1 cellular context compared by ENCODE assay signal in the genomic region with DNA sequence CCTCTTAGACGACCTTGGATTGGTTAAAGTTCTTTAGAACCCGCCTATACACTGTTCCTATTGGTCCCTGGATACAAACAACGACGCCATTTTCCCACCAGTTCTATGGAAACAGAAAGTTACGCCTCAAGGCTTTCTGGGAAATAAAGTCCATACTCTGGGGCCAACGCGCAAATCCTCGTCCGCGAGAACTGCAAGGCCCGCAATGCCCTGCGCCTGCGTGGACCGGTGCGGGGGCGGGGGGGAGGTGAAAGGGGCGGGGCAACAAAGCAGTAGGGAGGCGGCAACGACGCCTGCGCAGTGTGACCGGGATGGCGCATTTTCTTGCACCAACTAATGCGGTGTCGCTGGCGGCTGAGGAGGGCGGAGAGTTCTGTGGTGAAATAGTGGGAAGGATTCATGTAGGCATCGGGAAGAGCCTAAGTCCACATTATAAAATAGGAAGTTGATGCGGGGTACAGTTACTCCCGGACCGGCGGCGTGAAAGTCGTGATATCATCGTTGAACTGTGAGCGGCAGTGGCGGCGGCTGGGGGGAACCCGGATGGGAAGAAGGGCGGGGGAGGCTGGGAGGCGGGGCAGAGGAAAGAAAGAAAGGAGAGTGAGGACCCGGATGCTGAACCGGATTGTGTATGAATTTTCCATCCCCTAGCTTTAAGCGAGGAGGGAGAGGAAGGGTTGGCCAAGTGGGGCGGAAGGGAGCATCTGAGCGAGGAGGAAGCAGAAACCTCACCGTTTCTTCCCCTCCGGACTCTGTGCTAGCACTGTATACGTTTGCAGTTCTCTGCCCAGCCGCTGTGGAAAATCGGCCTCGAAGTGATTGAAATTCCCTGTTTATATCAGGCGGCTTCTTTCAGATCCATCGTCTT.
TF ChIP-seq lines count a peak whose summit lies in the region.

A gene (plus strand): TSS at position 300 of the 868 bp plus-strand sequence. CDS start 6,695 bp downstream, outside the sequence.

TF ChIP-seq in HepG2, 621 proteins besides CTCF, POLR2A, EP300 and RAD21 (continued from another document and continues in another):
- TF ChIP-seq, protein P1, sequence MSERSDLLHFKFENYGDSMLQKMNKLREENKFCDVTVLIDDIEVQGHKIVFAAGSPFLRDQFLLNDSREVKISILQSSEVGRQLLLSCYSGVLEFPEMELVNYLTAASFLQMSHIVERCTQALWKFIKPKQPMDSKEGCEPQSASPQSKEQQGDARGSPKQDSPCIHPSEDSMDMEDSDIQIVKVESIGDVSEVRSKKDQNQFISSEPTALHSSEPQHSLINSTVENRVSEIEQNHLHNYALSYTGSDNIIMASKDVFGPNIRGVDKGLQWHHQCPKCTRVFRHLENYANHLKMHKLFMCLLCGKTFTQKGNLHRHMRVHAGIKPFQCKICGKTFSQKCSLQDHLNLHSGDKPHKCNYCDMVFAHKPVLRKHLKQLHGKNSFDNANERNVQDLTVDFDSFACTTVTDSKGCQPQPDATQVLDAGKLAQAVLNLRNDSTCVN (CRISPR knock-in tag; IDR thresholded peaks at IDR 0.05; ENCODE audit: borderline replicate concordance) = no peak
- TF ChIP-seq ZNF678 (CRISPR knock-in tag; IDR thresholded peaks at IDR 0.05) (0 out of 2 replicates have a peak, but pooled peaks have one; percentile 62), ZNF713 (CRISPR knock-in tag; IDR thresholded peaks at IDR 0.05) (no peak), TP53 (CRISPR knock-in tag; conservative IDR thresholded peaks at IDR 0.05) (no peak), REPIN1 (CRISPR knock-in tag; IDR thresholded peaks at IDR 0.05; ENCODE audit: borderline replicate concordance, low read depth) (0 out of 2 replicates have a peak, but pooled peaks have one; percentile 31), GTF2F1 (IDR thresholded peaks at IDR 0.05; ENCODE audit: low read length) (no peak), HOXD1 (CRISPR knock-in tag; IDR thresholded peaks at IDR 0.05) (0 out of 2 replicates have a peak, but pooled peaks have one; percentile 19), POLR2AphosphoS5 (IDR thresholded peaks at IDR 0.05; ENCODE audit: low read depth, low read length) (peak; percentile 64), ZNF850 (CRISPR knock-in tag; conservative IDR thresholded peaks at IDR 0.05) (no peak), NCOR1 (IDR thresholded peaks at IDR 0.05; ENCODE audit: borderline replicate concordance, low read length) (peak; percentile 73; the same call in 1 of the 2 replicates), KLF13 (CRISPR knock-in tag; IDR thresholded peaks at IDR 0.05) (no peak), RBM22 (optimal IDR thresholded peaks at IDR 0.05; ENCODE audit: low read length) (peak; percentile 15), ATF1 (CRISPR knock-in tag; IDR thresholded peaks at IDR 0.05) (peak; percentile 83), PLRG1 (conservative IDR thresholded peaks at IDR 0.05) (no peak), IRF2 (CRISPR knock-in tag; IDR thresholded peaks at IDR 0.05) (peak; percentile 61)
- TF ChIP-seq, protein P2, sequence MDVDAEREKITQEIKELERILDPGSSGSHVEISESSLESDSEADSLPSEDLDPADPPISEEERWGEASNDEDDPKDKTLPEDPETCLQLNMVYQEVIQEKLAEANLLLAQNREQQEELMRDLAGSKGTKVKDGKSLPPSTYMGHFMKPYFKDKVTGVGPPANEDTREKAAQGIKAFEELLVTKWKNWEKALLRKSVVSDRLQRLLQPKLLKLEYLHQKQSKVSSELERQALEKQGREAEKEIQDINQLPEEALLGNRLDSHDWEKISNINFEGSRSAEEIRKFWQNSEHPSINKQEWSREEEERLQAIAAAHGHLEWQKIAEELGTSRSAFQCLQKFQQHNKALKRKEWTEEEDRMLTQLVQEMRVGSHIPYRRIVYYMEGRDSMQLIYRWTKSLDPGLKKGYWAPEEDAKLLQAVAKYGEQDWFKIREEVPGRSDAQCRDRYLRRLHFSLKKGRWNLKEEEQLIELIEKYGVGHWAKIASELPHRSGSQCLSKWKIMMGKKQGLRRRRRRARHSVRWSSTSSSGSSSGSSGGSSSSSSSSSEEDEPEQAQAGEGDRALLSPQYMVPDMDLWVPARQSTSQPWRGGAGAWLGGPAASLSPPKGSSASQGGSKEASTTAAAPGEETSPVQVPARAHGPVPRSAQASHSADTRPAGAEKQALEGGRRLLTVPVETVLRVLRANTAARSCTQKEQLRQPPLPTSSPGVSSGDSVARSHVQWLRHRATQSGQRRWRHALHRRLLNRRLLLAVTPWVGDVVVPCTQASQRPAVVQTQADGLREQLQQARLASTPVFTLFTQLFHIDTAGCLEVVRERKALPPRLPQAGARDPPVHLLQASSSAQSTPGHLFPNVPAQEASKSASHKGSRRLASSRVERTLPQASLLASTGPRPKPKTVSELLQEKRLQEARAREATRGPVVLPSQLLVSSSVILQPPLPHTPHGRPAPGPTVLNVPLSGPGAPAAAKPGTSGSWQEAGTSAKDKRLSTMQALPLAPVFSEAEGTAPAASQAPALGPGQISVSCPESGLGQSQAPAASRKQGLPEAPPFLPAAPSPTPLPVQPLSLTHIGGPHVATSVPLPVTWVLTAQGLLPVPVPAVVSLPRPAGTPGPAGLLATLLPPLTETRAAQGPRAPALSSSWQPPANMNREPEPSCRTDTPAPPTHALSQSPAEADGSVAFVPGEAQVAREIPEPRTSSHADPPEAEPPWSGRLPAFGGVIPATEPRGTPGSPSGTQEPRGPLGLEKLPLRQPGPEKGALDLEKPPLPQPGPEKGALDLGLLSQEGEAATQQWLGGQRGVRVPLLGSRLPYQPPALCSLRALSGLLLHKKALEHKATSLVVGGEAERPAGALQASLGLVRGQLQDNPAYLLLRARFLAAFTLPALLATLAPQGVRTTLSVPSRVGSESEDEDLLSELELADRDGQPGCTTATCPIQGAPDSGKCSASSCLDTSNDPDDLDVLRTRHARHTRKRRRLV (CRISPR knock-in tag; IDR thresholded peaks at IDR 0.05) = 0 out of 2 replicates have a peak, but pooled peaks have one; percentile 30
- TF ChIP-seq, protein P3, sequence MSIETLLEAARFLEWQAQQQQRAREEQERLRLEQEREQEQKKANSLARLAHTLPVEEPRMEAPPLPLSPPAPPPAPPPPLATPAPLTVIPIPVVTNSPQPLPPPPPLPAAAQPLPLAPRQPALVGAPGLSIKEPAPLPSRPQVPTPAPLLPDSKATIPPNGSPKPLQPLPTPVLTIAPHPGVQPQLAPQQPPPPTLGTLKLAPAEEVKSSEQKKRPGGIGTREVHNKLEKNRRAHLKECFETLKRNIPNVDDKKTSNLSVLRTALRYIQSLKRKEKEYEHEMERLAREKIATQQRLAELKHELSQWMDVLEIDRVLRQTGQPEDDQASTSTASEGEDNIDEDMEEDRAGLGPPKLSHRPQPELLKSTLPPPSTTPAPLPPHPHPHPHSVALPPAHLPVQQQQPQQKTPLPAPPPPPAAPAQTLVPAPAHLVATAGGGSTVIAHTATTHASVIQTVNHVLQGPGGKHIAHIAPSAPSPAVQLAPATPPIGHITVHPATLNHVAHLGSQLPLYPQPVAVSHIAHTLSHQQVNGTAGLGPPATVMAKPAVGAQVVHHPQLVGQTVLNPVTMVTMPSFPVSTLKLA (IDR thresholded peaks at IDR 0.05) = no peak
- TF ChIP-seq, protein P4, sequence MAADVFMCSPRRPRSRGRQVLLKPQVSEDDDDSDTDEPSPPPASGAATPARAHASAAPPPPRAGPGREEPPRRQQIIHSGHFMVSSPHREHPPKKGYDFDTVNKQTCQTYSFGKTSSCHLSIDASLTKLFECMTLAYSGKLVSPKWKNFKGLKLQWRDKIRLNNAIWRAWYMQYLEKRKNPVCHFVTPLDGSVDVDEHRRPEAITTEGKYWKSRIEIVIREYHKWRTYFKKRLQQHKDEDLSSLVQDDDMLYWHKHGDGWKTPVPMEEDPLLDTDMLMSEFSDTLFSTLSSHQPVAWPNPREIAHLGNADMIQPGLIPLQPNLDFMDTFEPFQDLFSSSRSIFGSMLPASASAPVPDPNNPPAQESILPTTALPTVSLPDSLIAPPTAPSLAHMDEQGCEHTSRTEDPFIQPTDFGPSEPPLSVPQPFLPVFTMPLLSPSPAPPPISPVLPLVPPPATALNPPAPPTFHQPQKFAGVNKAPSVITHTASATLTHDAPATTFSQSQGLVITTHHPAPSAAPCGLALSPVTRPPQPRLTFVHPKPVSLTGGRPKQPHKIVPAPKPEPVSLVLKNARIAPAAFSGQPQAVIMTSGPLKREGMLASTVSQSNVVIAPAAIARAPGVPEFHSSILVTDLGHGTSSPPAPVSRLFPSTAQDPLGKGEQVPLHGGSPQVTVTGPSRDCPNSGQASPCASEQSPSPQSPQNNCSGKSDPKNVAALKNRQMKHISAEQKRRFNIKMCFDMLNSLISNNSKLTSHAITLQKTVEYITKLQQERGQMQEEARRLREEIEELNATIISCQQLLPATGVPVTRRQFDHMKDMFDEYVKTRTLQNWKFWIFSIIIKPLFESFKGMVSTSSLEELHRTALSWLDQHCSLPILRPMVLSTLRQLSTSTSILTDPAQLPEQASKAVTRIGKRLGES (CRISPR knock-in tag; IDR thresholded peaks at IDR 0.05; ENCODE audit: borderline replicate concordance) = no peak
- TF ChIP-seq, protein P5, sequence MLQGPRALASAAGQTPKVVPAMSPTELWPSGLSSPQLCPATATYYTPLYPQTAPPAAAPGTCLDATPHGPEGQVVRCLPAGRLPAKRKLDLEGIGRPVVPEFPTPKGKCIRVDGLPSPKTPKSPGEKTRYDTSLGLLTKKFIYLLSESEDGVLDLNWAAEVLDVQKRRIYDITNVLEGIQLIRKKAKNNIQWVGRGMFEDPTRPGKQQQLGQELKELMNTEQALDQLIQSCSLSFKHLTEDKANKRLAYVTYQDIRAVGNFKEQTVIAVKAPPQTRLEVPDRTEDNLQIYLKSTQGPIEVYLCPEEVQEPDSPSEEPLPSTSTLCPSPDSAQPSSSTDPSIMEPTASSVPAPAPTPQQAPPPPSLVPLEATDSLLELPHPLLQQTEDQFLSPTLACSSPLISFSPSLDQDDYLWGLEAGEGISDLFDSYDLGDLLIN (CRISPR knock-in tag; IDR thresholded peaks at IDR 0.05; ENCODE audit: borderline replicate concordance) = no peak
- TF ChIP-seq, protein P6, sequence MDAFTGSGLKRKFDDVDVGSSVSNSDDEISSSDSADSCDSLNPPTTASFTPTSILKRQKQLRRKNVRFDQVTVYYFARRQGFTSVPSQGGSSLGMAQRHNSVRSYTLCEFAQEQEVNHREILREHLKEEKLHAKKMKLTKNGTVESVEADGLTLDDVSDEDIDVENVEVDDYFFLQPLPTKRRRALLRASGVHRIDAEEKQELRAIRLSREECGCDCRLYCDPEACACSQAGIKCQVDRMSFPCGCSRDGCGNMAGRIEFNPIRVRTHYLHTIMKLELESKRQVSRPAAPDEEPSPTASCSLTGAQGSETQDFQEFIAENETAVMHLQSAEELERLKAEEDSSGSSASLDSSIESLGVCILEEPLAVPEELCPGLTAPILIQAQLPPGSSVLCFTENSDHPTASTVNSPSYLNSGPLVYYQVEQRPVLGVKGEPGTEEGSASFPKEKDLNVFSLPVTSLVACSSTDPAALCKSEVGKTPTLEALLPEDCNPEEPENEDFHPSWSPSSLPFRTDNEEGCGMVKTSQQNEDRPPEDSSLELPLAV (CRISPR knock-in tag; conservative IDR thresholded peaks at IDR 0.05; ENCODE audit: low read depth) = no peak
- TF ChIP-seq, protein P7, sequence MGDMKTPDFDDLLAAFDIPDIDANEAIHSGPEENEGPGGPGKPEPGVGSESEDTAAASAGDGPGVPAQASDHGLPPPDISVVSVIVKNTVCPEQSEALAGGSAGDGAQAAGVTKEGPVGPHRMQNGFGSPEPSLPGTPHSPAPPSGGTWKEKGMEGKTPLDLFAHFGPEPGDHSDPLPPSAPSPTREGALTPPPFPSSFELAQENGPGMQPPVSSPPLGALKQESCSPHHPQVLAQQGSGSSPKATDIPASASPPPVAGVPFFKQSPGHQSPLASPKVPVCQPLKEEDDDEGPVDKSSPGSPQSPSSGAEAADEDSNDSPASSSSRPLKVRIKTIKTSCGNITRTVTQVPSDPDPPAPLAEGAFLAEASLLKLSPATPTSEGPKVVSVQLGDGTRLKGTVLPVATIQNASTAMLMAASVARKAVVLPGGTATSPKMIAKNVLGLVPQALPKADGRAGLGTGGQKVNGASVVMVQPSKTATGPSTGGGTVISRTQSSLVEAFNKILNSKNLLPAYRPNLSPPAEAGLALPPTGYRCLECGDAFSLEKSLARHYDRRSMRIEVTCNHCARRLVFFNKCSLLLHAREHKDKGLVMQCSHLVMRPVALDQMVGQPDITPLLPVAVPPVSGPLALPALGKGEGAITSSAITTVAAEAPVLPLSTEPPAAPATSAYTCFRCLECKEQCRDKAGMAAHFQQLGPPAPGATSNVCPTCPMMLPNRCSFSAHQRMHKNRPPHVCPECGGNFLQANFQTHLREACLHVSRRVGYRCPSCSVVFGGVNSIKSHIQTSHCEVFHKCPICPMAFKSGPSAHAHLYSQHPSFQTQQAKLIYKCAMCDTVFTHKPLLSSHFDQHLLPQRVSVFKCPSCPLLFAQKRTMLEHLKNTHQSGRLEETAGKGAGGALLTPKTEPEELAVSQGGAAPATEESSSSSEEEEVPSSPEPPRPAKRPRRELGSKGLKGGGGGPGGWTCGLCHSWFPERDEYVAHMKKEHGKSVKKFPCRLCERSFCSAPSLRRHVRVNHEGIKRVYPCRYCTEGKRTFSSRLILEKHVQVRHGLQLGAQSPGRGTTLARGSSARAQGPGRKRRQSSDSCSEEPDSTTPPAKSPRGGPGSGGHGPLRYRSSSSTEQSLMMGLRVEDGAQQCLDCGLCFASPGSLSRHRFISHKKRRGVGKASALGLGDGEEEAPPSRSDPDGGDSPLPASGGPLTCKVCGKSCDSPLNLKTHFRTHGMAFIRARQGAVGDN (CRISPR knock-in tag; IDR thresholded peaks at IDR 0.05) = peak; percentile 45; the same call in 1 of the 2 replicates
- TF ChIP-seq, protein P8, sequence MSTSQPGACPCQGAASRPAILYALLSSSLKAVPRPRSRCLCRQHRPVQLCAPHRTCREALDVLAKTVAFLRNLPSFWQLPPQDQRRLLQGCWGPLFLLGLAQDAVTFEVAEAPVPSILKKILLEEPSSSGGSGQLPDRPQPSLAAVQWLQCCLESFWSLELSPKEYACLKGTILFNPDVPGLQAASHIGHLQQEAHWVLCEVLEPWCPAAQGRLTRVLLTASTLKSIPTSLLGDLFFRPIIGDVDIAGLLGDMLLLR (CRISPR knock-in tag; IDR thresholded peaks at IDR 0.05) = no peak
- TF ChIP-seq, protein P9, sequence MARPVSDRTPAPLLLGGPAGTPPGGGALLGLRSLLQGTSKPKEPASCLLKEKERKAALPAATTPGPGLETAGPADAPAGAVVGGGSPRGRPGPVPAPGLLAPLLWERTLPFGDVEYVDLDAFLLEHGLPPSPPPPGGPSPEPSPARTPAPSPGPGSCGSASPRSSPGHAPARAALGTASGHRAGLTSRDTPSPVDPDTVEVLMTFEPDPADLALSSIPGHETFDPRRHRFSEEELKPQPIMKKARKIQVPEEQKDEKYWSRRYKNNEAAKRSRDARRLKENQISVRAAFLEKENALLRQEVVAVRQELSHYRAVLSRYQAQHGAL (CRISPR knock-in tag; IDR thresholded peaks at IDR 0.05; ENCODE audit: not compliant biosample characterization) = no peak
- TF ChIP-seq, protein P10, sequence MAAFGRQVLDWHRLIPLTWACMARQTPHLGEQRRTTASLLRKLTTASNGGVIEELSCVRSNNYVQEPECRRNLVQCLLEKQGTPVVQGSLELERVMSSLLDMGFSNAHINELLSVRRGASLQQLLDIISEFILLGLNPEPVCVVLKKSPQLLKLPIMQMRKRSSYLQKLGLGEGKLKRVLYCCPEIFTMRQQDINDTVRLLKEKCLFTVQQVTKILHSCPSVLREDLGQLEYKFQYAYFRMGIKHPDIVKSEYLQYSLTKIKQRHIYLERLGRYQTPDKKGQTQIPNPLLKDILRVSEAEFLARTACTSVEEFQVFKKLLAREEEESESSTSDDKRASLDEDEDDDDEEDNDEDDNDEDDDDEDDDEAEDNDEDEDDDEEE (CRISPR knock-in tag; IDR thresholded peaks at IDR 0.05) = peak; percentile 70; the same call in 1 of the 2 replicates
